In genomic region chr10:83930-84530, GRCh38 we compare ENCODE assay signal across 1 cellular context.
TF ChIP-seq lines count a peak whose summit lies in the region.

No MANE protein-coding gene starts in this region.

TF ChIP-seq in GM12878, 131 proteins besides CTCF, POLR2A, EP300 and RAD21:
- TF ChIP-seq RCOR1 (conservative IDR thresholded peaks at IDR 0.05; ENCODE audit: low read depth, low read length) (no peak), BCL3 (IDR thresholded peaks at IDR 0.05; ENCODE audit: borderline replicate concordance, insufficient read depth, low read depth, low read length, poor library complexity, severe bottlenecking) (peak; percentile 51), TCF3 (IDR thresholded peaks at IDR 0.05; ENCODE audit: borderline replicate concordance, insufficient read depth, low read depth, low read length) (no peak), RELA (IDR thresholded peaks at IDR 0.05; ENCODE audit: borderline replicate concordance, partially characterized antibody) (no peak)
